Comparison of ENCODE assay signal across 2 cellular contexts in the genomic region with DNA sequence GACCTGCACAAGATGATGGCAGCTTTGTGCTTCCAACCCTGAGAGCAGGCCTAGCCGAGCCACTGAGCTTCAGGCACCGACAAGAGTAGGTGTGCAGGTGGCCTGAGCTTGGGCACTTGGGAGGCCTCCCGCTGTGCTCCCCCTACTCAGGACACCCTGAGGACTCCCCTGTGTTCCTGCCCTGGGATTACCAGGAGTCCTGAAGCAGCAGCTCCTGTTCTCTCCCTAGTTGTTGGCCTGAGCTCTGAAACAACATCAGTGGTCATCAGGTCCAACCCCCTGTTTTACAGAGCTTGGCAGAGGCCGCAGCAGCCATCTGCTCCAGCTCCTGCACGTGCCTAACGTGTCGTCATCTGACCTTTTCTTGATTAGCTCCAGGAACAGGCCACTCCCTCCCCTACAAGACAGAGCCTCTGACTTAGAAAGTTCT.
TF ChIP-seq lines count a peak whose summit lies in the region.

No MANE protein-coding gene starts in this region.

TF ChIP-seq in IMR-90, 13 proteins besides CTCF, POLR2A, EP300 and RAD21:
- TF ChIP-seq MXI1 (IDR thresholded peaks at IDR 0.05; ENCODE audit: borderline replicate concordance, low read depth, low read length), result no peak
- peak; percentile 83 for TF ChIP-seq BHLHE40 (IDR thresholded peaks at IDR 0.05; ENCODE audit: low read depth, low read length)
- no peak for TF ChIP-seq MAFK (IDR thresholded peaks at IDR 0.05; ENCODE audit: low read depth, low read length)
- TF ChIP-seq, protein P1, sequence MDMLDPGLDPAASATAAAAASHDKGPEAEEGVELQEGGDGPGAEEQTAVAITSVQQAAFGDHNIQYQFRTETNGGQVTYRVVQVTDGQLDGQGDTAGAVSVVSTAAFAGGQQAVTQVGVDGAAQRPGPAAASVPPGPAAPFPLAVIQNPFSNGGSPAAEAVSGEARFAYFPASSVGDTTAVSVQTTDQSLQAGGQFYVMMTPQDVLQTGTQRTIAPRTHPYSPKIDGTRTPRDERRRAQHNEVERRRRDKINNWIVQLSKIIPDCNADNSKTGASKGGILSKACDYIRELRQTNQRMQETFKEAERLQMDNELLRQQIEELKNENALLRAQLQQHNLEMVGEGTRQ (IDR thresholded peaks at IDR 0.05; ENCODE audit: low read depth, low read length), result no peak
- no peak for TF ChIP-seq FOS (IDR thresholded peaks at IDR 0.05; ENCODE audit: low read depth, low read length)

TF ChIP-seq in H1, 55 proteins besides CTCF, POLR2A, EP300 and RAD21:
- TF ChIP-seq TEAD4 (IDR thresholded peaks at IDR 0.05; ENCODE audit: low read depth, low read length), result no peak
- no peak for TF ChIP-seq SP2 (IDR thresholded peaks at IDR 0.05; ENCODE audit: low read length)
- no peak for TF ChIP-seq KDM1A (IDR thresholded peaks at IDR 0.05; ENCODE audit: borderline replicate concordance, low read length)
- TF ChIP-seq TAF7 (optimal IDR thresholded peaks at IDR 0.05; ENCODE audit: borderline replicate concordance, low read depth, low read length), result no peak
- no peak for TF ChIP-seq BRCA1 (IDR thresholded peaks at IDR 0.05; ENCODE audit: low read depth, low read length)
- TF ChIP-seq CBX8 (IDR thresholded peaks at IDR 0.05; ENCODE audit: borderline replicate concordance, low read depth, low read length), result no peak
- TF ChIP-seq, protein P2, sequence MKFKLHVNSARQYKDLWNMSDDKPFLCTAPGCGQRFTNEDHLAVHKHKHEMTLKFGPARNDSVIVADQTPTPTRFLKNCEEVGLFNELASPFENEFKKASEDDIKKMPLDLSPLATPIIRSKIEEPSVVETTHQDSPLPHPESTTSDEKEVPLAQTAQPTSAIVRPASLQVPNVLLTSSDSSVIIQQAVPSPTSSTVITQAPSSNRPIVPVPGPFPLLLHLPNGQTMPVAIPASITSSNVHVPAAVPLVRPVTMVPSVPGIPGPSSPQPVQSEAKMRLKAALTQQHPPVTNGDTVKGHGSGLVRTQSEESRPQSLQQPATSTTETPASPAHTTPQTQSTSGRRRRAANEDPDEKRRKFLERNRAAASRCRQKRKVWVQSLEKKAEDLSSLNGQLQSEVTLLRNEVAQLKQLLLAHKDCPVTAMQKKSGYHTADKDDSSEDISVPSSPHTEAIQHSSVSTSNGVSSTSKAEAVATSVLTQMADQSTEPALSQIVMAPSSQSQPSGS (IDR thresholded peaks at IDR 0.05; ENCODE audit: low read length), result no peak
- no peak for TF ChIP-seq NANOG (IDR thresholded peaks at IDR 0.05; ENCODE audit: insufficient read depth, low read depth, low read length, poor library complexity, severe bottlenecking)
- no peak for TF ChIP-seq SRF (IDR thresholded peaks at IDR 0.05; ENCODE audit: low read depth, low read length)
- TF ChIP-seq RXRA (IDR thresholded peaks at IDR 0.05; ENCODE audit: insufficient read depth, low read depth, low read length), result no peak
- TF ChIP-seq SAP30 (IDR thresholded peaks at IDR 0.05; ENCODE audit: insufficient read depth, insufficient replicate concordance, low read length), result no peak
- no peak for TF ChIP-seq HDAC6 (IDR thresholded peaks at IDR 0.05; ENCODE audit: low read depth, low read length)
- TF ChIP-seq SP4 (IDR thresholded peaks at IDR 0.05; ENCODE audit: low read length), result no peak
- no peak for TF ChIP-seq TBP (IDR thresholded peaks at IDR 0.05; ENCODE audit: low read depth, low read length)
- TF ChIP-seq, protein P3, sequence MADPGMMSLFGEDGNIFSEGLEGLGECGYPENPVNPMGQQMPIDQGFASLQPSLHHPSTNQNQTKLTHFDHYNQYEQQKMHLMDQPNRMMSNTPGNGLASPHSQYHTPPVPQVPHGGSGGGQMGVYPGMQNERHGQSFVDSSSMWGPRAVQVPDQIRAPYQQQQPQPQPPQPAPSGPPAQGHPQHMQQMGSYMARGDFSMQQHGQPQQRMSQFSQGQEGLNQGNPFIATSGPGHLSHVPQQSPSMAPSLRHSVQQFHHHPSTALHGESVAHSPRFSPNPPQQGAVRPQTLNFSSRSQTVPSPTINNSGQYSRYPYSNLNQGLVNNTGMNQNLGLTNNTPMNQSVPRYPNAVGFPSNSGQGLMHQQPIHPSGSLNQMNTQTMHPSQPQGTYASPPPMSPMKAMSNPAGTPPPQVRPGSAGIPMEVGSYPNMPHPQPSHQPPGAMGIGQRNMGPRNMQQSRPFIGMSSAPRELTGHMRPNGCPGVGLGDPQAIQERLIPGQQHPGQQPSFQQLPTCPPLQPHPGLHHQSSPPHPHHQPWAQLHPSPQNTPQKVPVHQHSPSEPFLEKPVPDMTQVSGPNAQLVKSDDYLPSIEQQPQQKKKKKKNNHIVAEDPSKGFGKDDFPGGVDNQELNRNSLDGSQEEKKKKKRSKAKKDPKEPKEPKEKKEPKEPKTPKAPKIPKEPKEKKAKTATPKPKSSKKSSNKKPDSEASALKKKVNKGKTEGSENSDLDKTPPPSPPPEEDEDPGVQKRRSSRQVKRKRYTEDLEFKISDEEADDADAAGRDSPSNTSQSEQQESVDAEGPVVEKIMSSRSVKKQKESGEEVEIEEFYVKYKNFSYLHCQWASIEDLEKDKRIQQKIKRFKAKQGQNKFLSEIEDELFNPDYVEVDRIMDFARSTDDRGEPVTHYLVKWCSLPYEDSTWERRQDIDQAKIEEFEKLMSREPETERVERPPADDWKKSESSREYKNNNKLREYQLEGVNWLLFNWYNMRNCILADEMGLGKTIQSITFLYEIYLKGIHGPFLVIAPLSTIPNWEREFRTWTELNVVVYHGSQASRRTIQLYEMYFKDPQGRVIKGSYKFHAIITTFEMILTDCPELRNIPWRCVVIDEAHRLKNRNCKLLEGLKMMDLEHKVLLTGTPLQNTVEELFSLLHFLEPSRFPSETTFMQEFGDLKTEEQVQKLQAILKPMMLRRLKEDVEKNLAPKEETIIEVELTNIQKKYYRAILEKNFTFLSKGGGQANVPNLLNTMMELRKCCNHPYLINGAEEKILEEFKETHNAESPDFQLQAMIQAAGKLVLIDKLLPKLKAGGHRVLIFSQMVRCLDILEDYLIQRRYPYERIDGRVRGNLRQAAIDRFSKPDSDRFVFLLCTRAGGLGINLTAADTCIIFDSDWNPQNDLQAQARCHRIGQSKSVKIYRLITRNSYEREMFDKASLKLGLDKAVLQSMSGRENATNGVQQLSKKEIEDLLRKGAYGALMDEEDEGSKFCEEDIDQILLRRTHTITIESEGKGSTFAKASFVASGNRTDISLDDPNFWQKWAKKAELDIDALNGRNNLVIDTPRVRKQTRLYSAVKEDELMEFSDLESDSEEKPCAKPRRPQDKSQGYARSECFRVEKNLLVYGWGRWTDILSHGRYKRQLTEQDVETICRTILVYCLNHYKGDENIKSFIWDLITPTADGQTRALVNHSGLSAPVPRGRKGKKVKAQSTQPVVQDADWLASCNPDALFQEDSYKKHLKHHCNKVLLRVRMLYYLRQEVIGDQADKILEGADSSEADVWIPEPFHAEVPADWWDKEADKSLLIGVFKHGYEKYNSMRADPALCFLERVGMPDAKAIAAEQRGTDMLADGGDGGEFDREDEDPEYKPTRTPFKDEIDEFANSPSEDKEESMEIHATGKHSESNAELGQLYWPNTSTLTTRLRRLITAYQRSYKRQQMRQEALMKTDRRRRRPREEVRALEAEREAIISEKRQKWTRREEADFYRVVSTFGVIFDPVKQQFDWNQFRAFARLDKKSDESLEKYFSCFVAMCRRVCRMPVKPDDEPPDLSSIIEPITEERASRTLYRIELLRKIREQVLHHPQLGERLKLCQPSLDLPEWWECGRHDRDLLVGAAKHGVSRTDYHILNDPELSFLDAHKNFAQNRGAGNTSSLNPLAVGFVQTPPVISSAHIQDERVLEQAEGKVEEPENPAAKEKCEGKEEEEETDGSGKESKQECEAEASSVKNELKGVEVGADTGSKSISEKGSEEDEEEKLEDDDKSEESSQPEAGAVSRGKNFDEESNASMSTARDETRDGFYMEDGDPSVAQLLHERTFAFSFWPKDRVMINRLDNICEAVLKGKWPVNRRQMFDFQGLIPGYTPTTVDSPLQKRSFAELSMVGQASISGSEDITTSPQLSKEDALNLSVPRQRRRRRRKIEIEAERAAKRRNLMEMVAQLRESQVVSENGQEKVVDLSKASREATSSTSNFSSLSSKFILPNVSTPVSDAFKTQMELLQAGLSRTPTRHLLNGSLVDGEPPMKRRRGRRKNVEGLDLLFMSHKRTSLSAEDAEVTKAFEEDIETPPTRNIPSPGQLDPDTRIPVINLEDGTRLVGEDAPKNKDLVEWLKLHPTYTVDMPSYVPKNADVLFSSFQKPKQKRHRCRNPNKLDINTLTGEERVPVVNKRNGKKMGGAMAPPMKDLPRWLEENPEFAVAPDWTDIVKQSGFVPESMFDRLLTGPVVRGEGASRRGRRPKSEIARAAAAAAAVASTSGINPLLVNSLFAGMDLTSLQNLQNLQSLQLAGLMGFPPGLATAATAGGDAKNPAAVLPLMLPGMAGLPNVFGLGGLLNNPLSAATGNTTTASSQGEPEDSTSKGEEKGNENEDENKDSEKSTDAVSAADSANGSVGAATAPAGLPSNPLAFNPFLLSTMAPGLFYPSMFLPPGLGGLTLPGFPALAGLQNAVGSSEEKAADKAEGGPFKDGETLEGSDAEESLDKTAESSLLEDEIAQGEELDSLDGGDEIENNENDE (IDR thresholded peaks at IDR 0.05; ENCODE audit: insufficient replicate concordance, low read length), result no peak
- TF ChIP-seq, protein P4, sequence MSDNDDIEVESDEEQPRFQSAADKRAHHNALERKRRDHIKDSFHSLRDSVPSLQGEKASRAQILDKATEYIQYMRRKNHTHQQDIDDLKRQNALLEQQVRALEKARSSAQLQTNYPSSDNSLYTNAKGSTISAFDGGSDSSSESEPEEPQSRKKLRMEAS (IDR thresholded peaks at IDR 0.05), result no peak
- TF ChIP-seq CTBP2 (IDR thresholded peaks at IDR 0.05; ENCODE audit: borderline replicate concordance, insufficient read depth, insufficient read length, low read length), result no peak
- TF ChIP-seq GTF2F1 (IDR thresholded peaks at IDR 0.05; ENCODE audit: borderline replicate concordance, low read depth, low read length), result no peak
- no peak for TF ChIP-seq SIRT6 (IDR thresholded peaks at IDR 0.05; ENCODE audit: low read length)
- TF ChIP-seq RBBP5 (IDR thresholded peaks at IDR 0.05; ENCODE audit: borderline replicate concordance, low read depth, low read length), result no peak
